Comparison of ENCODE assay signal across 26 cellular contexts in genomic region chr10:88804083-88804812, GRCh38. TPM values are rescaled to one million over a fixed set of nuclear protein-coding genes. Genes with fewer than 3 reads are reported as not detected.
"Had no signal": no experiment of that assay in that cellular context is flagged by ENCODE, and none has a peak within 500 bp of the region (broad histone marks: within the 10 kb centered on the region; RNA-seq: fewer than 3 reads in every experiment).

No MANE protein-coding gene starts in this region.

- ATAC-seq: heart right ventricle; naive thymus-derived CD8-positive, alpha-beta T cell; stimulated activated naive CD8-positive, alpha-beta T cell treated with anti-CD3 and anti-CD28 coated beads, Interleukin-15, Interleukin-2, amounts not matched to agents 100 U/mL and 50 U/mL, for 24 hours had no signal

- H3K9me3 ChIP-seq: breast epithelium, heart right ventricle, left ventricle myocardium inferior, sigmoid colon, thyroid gland had no signal

- H3K27ac Mint-ChIP-seq: activated CD4-positive, alpha-beta memory T cell treated with anti-CD3 and anti-CD28 coated beads for 36 hours; activated naive CD8-positive, alpha-beta T cell treated with anti-CD3 and anti-CD28 coated beads, Interleukin-2, amount 10 ng/mL, durations not matched to agents 7 days and 5 days; mesothelial cell of epicardium; naive thymus-derived CD8-positive, alpha-beta T cell; progenitor cell of endocrine pancreas had no signal

- H3K4me1 ChIP-seq: breast epithelium, heart right ventricle, left ventricle myocardium inferior, sigmoid colon, thyroid gland had no signal

- H3K9me3 Mint-ChIP-seq: activated CD4-positive, alpha-beta memory T cell treated with anti-CD3 and anti-CD28 coated beads for 36 hours; activated naive CD8-positive, alpha-beta T cell treated with anti-CD3 and anti-CD28 coated beads, Interleukin-2, amount 10 ng/mL, durations not matched to agents 7 days and 5 days; mesothelial cell of epicardium; naive thymus-derived CD8-positive, alpha-beta T cell had no signal

- H3K4me3 ChIP-seq: breast epithelium, coronary artery, heart right ventricle, left ventricle myocardium inferior, sigmoid colon, thyroid gland had no signal

- H3K27me3 Mint-ChIP-seq: activated CD4-positive, alpha-beta memory T cell treated with anti-CD3 and anti-CD28 coated beads for 36 hours; progenitor cell of endocrine pancreas had no signal

- H3K36me3 Mint-ChIP-seq: activated CD4-positive, alpha-beta memory T cell treated with anti-CD3 and anti-CD28 coated beads for 36 hours; activated naive CD8-positive, alpha-beta T cell treated with anti-CD3 and anti-CD28 coated beads, Interleukin-2, amount 10 ng/mL, durations not matched to agents 7 days and 5 days; mesothelial cell of epicardium; naive thymus-derived CD8-positive, alpha-beta T cell had no signal

- H3K4me3 Mint-ChIP-seq: activated CD4-positive, alpha-beta memory T cell treated with anti-CD3 and anti-CD28 coated beads for 36 hours; activated naive CD8-positive, alpha-beta T cell treated with anti-CD3 and anti-CD28 coated beads, Interleukin-2, amount 10 ng/mL, durations not matched to agents 7 days and 5 days; mesothelial cell of epicardium; naive thymus-derived CD8-positive, alpha-beta T cell had no signal

- H3K36me3 ChIP-seq: breast epithelium, heart right ventricle, left ventricle myocardium inferior, sigmoid colon, thyroid gland had no signal

- H3K4me1 Mint-ChIP-seq: activated naive CD8-positive, alpha-beta T cell treated with anti-CD3 and anti-CD28 coated beads, Interleukin-2, amount 10 ng/mL, durations not matched to agents 7 days and 5 days; naive thymus-derived CD8-positive, alpha-beta T cell had no signal

- H3K27ac ChIP-seq: breast epithelium, coronary artery, epithelial cell of prostate, heart right ventricle, left ventricle myocardium inferior, sigmoid colon, thyroid gland had no signal

- DNase-seq: activated CD4-positive, alpha-beta memory T cell treated with anti-CD3 and anti-CD28 coated beads for 36 hours; activated CD4-positive, alpha-beta T cell treated with anti-CD3 and anti-CD28 coated beads for 4 hours; activated CD4-positive, CD25-positive, alpha-beta regulatory T cell; activated naive CD4-positive, alpha-beta T cell treated with Interleukin-2 at 50 U/mL for 16 hours; activated naive CD8-positive, alpha-beta T cell treated with anti-CD3 and anti-CD28 coated beads, Interleukin-2, amount 10 ng/mL, durations not matched to agents 7 days and 5 days; activated T-cell treated with anti-CD3 and anti-CD28 coated beads, Interleukin-2, amount 50 U/mL, for 48 hours; amniotic stem cell; heart right ventricle; left ventricle myocardium inferior; naive thymus-derived CD8-positive, alpha-beta T cell; retina; sigmoid colon; stimulated activated CD4-positive, alpha-beta T cell treated with anti-CD3 and anti-CD28 coated beads, Interleukin-4, amount 100 ng/mL, for 24 hours; stimulated activated naive CD8-positive, alpha-beta T cell treated with anti-CD3 and anti-CD28 coated beads, Interleukin-15, Interleukin-2, amounts not matched to agents 100 U/mL and 50 U/mL, for 24 hours; T-helper 1 cell; thyroid gland had no signal

- H3K27me3 ChIP-seq: breast epithelium, sigmoid colon, thyroid gland had no signal

RNA-seq across cellular contexts. Expression of gene LIPM, which starts 1.7 kb away (rescaled TPM):
- total RNA-seq: activated CD4-positive, alpha-beta memory T cell treated with anti-CD3 and anti-CD28 coated beads for 36 hours; activated naive CD8-positive, alpha-beta T cell treated with anti-CD3 and anti-CD28 coated beads, Interleukin-2, amount 10 ng/mL, durations not matched to agents 7 days and 5 days; breast epithelium; fibroblast of villous mesenchyme; heart right ventricle; left ventricle myocardium inferior; lung microvascular endothelial cell; mesothelial cell of epicardium; naive thymus-derived CD8-positive, alpha-beta T cell; osteoblast; progenitor cell of endocrine pancreas; sigmoid colon; subcutaneous adipose tissue; thyroid gland; ureter had no signal
- polyA plus RNA-seq: heart right ventricle; naive thymus-derived CD8-positive, alpha-beta T cell; sigmoid colon had no signal

RNA-seq across cellular contexts. Expression of gene LIPN, which starts 44.4 kb away (rescaled TPM):
- total RNA-seq: activated CD4-positive, alpha-beta memory T cell treated with anti-CD3 and anti-CD28 coated beads for 36 hours; activated naive CD8-positive, alpha-beta T cell treated with anti-CD3 and anti-CD28 coated beads, Interleukin-2, amount 10 ng/mL, durations not matched to agents 7 days and 5 days; breast epithelium; fibroblast of villous mesenchyme; left ventricle myocardium inferior; lung microvascular endothelial cell; mesothelial cell of epicardium; naive thymus-derived CD8-positive, alpha-beta T cell; osteoblast; progenitor cell of endocrine pancreas; thyroid gland; ureter had no signal
- polyA plus RNA-seq: naive thymus-derived CD8-positive, alpha-beta T cell; sigmoid colon had no signal

RNA-seq across cellular contexts. Expression of gene ANKRD22, which starts 47.4 kb away (rescaled TPM):
- total RNA-seq: activated naive CD8-positive, alpha-beta T cell treated with anti-CD3 and anti-CD28 coated beads, Interleukin-2, amount 10 ng/mL, durations not matched to agents 7 days and 5 days; fibroblast of villous mesenchyme; left ventricle myocardium inferior; lung microvascular endothelial cell; progenitor cell of endocrine pancreas; sigmoid colon; thyroid gland had no signal
